8 cellular contexts compared by ENCODE assay signal in genomic region chr19:48398329-48399235, GRCh38. TPM values are rescaled to one million over a fixed set of nuclear protein-coding genes. Genes with fewer than 3 reads are reported as not detected.
A peak's percentile ranks its signal among the peaks of the same experiment; 100 is the strongest.
DNase-seq lines count a peak whose midpoint lies in the region; ATAC-seq, FAIRE-seq and TF ChIP-seq lines count a peak whose summit lies in the region.

No MANE protein-coding gene starts in this region.

- peaks cover 41% of the 10 kb centered on the region for H3K4me1 ChIP-seq in CD4-positive, alpha-beta memory T cell (ENCODE audit: insufficient read depth, low read length)

- H3K27ac Mint-ChIP-seq in CD4-positive, alpha-beta memory T cell: peak overlapping the region; percentile 63 to 97 (median 91)

- intact Hi-C loops in CD4-positive, alpha-beta memory T cell (cut with micrococcal nuclease): loop anchor here (2.0 kb wide), 2 partner anchors 46 to 70 kb away; partner anchors contain the start of genes CYTH2 and GRWD1

- no peak for TF ChIP-seq CTCF in VCaP (conservative IDR thresholded peaks at IDR 0.05)
- TF ChIP-seq CTCF in bronchial epithelial cell (IDR thresholded peaks at IDR 0.05; ENCODE audit: insufficient read depth, low read length, severe bottlenecking): no peak
- no peak for TF ChIP-seq CTCF in kidney epithelial cell (IDR thresholded peaks at IDR 0.05; ENCODE audit: insufficient read depth, low read length, poor library complexity, severe bottlenecking)

- H3K27ac ChIP-seq in CD4-positive, alpha-beta memory T cell (ENCODE audit: low read depth, low read length): peak overlapping the region; percentile 39
- H3K27ac ChIP-seq in VCaP: peak overlapping the region; percentile 78; the same call in 1 of the 2 replicates

- POLR2A ChIA-PET in CD4-positive, alpha-beta memory T cell (lab: Charles Lee; ENCODE audit: partially characterized antibody): interaction anchor here (0.5 to 1.1 kb wide), 4 partner anchors 11 to 66 kb away, joined by 3 to 7 read pairs (median 4); partner anchors contain the start of genes SYNGR4 and TMEM143

- H3K36me3 Mint-ChIP-seq in CD4-positive, alpha-beta memory T cell: peaks cover 0 to 1% of the 10 kb centered on the region in 2 donors

- peaks cover 9 to 18% of the 10 kb centered on the region in 2 donors for H3K27me3 Mint-ChIP-seq in CD4-positive, alpha-beta memory T cell

- no peaks in the 10 kb centered on the region for H3K9me3 ChIP-seq in CD4-positive, alpha-beta memory T cell (ENCODE audit: control insufficient read depth in 1 of 2, low read length in 2 of 2)

- H3K4me1 Mint-ChIP-seq in CD4-positive, alpha-beta memory T cell: peaks cover 23 to 58% (median 43%) of the 10 kb centered on the region in 4 donors

- CTCF ChIA-PET in CD4-positive, alpha-beta memory T cell (lab: Charles Lee; ENCODE audit: partially characterized antibody): no interaction called here

- no peaks in the 10 kb centered on the region for H3K9me3 Mint-ChIP-seq in CD4-positive, alpha-beta memory T cell

- ATAC-seq in GM21447 (IDR thresholded peaks at IDR 0.05; ENCODE audit: unreplicated experiment) (peak; percentile 42), GM21515 (IDR thresholded peaks at IDR 0.05; ENCODE audit: unreplicated experiment) (no peak)

- no peaks in the 10 kb centered on the region for H3K36me3 ChIP-seq in CD4-positive, alpha-beta memory T cell (ENCODE audit: insufficient read depth, low read length)
- H3K36me3 ChIP-seq in bronchial epithelial cell (ENCODE audit: control insufficient read depth, insufficient read depth, low read length) (no peaks in the 10 kb centered on the region), kidney epithelial cell (ENCODE audit: control insufficient read depth, insufficient read depth, low read length) (no peaks in the 10 kb centered on the region)

- peak overlapping the region; percentile 55 to 79 for H3K4me3 ChIP-seq in CD4-positive, alpha-beta memory T cell (ENCODE audit: low read length in 2 of 2)
- H3K4me3 ChIP-seq in bronchial epithelial cell (ENCODE audit: low read depth, low read length) (peak overlapping the region; percentile 54), kidney epithelial cell (ENCODE audit: low read depth, low read length) (peak overlapping the region; percentile 29)

- peak overlapping the region; percentile 78 to 95 (median 89) for H3K4me3 Mint-ChIP-seq in CD4-positive, alpha-beta memory T cell

- no peak for FAIRE-seq in bronchial epithelial cell (lab: Jason Lieb, UNC)

- DNase-seq in CD4-positive, alpha-beta memory T cell: peak; percentile 84 to 87 (median 87)
- DNase-seq in NCI-H146 (lab: John Stamatoyannopoulos, UW) (peak; percentile 97), bronchial epithelial cell (ENCODE audit: low read depth) (peak; percentile 63), kidney epithelial cell (ENCODE audit: low read depth) (no peak)
- peak; percentile 84 for DNase-seq in stimulated activated CD4-positive, alpha-beta T cell treated with anti-CD3 and anti-CD28 coated beads, Interleukin-4, amount 100 ng/mL, for 1 hour

- peaks cover 23% of the 10 kb centered on the region for H3K27me3 ChIP-seq in CD4-positive, alpha-beta memory T cell (ENCODE audit: insufficient read depth, low read length)
- H3K27me3 ChIP-seq in bronchial epithelial cell (ENCODE audit: control insufficient read depth, insufficient read depth, low read length): peaks cover 18% of the 10 kb centered on the region
- H3K27me3 ChIP-seq in kidney epithelial cell (ENCODE audit: control insufficient read depth, insufficient read depth, low read length): peaks cover 40% of the 10 kb centered on the region

RNA-seq across cellular contexts. Expression of gene GRIN2D, which starts 5.1 kb away (rescaled TPM):
- under 1 TPM; 0.14 to 0.17 TPM for total RNA-seq in CD4-positive, alpha-beta memory T cell
- not detected for polyA plus RNA-seq in CD4-positive, alpha-beta memory T cell
- total RNA-seq in bronchial epithelial cell (under 0.01 TPM in 1 of 2 replicates, not detected in the other), kidney epithelial cell (0.21 and 0.63 TPM in 2 replicates)

RNA-seq across cellular contexts. Expression of gene KDELR1, which starts 7.2 kb away (rescaled TPM):
- total RNA-seq in CD4-positive, alpha-beta memory T cell: 10 to 100 TPM; 58.8 to 63.2 TPM
- 10 to 100 TPM; 17.7 to 28.8 TPM for polyA plus RNA-seq in CD4-positive, alpha-beta memory T cell
- total RNA-seq in bronchial epithelial cell: 27.9 and 30.6 TPM in 2 replicates
- total RNA-seq in kidney epithelial cell: 152 and 170 TPM in 2 replicates

RNA-seq across cellular contexts. Expression of gene SYNGR4, which starts 34.4 kb away (rescaled TPM):
- not detected for total RNA-seq in CD4-positive, alpha-beta memory T cell
- polyA plus RNA-seq in CD4-positive, alpha-beta memory T cell: not detected
- total RNA-seq in bronchial epithelial cell (not detected in 2 replicates), kidney epithelial cell (0.25 TPM in 1 of 2 replicates, not detected in the other)

RNA-seq across cellular contexts. Expression of gene TMEM143, which starts 34.8 kb away (rescaled TPM):
- 10 to 100 TPM; 27.6 to 31.8 TPM for total RNA-seq in CD4-positive, alpha-beta memory T cell
- polyA plus RNA-seq in CD4-positive, alpha-beta memory T cell: 1 to 10 TPM; 3.8 to 8.2 TPM
- total RNA-seq in bronchial epithelial cell (0.79 and 1.4 TPM in 2 replicates), kidney epithelial cell (4.4 and 5.8 TPM in 2 replicates)

RNA-seq across cellular contexts. Expression of gene GRWD1, which starts 47.2 kb away (rescaled TPM):
- total RNA-seq in CD4-positive, alpha-beta memory T cell: 10 to 100 TPM; 36.2 to 39.0 TPM
- 10 to 100 TPM; 44.4 to 52.8 TPM for polyA plus RNA-seq in CD4-positive, alpha-beta memory T cell
- total RNA-seq in bronchial epithelial cell (23.4 and 31.9 TPM in 2 replicates), kidney epithelial cell (44.6 and 47.1 TPM in 2 replicates)
